Comparison of ENCODE assay signal across 15 cellular contexts in genomic region chr15:61380270-61380669, GRCh38.
DNase-seq lines count a peak whose midpoint lies in the region; ATAC-seq lines count a peak whose summit lies in the region.
"Had no signal": no experiment of that assay in that cellular context is flagged by ENCODE, and none has a peak within 500 bp of the region (broad histone marks: within the 10 kb centered on the region; RNA-seq: fewer than 3 reads in every experiment).

No MANE protein-coding gene starts in this region.

- no peak overlapping the region for H2AK5ac ChIP-seq in mesendoderm (ENCODE audit: low read length)

- H3K27me3 ChIP-seq in Karpas-422 (ENCODE audit: low read length), result no peaks in the 10 kb centered on the region
- no peaks in the 10 kb centered on the region for H3K27me3 ChIP-seq in mesendoderm (ENCODE audit: insufficient read depth, low read length, poor library complexity)

- no peaks in the 10 kb centered on the region for H3K79me1 ChIP-seq in mesendoderm (ENCODE audit: low read length)

- H3K4ac ChIP-seq in mesendoderm (ENCODE audit: low read depth, low read length), result no peak overlapping the region

- no CpG with 5 or more reads among the region's 2 CpGs for WGBS in mesendoderm (ENCODE audit: extremely low coverage, insufficient coverage, low lambda C conversion rate)

- H3K27ac ChIP-seq in Karpas-422 (ENCODE audit: low read length) (no peak overlapping the region), mesendoderm (ENCODE audit: low read depth, low read length) (no peak overlapping the region)

- H4K20me1 ChIP-seq in Karpas-422 (ENCODE audit: insufficient read depth, low read depth, low read length), result no peaks in the 10 kb centered on the region

- no peak overlapping the region for H3K18ac ChIP-seq in mesendoderm (ENCODE audit: low read length)

- ATAC-seq in GM21576 (IDR thresholded peaks at IDR 0.05; ENCODE audit: unreplicated experiment), result no peak

- H3K4me3 ChIP-seq in Karpas-422 (ENCODE audit: low read length), result no peak overlapping the region
- H3K4me3 ChIP-seq in mesendoderm (ENCODE audit: low read length), result no peak overlapping the region
- H3K4me3 ChIP-seq: HAP-1 had no signal

- H3K9ac ChIP-seq in Karpas-422 (ENCODE audit: low read length), result no peak overlapping the region
- no peak overlapping the region for H3K9ac ChIP-seq in mesendoderm (ENCODE audit: low read length)

- no peak overlapping the region for H3K4me2 ChIP-seq in Karpas-422 (ENCODE audit: low read depth, low read length, poor library complexity, severe bottlenecking)
- H3K4me2 ChIP-seq in mesendoderm (ENCODE audit: low read length), result no peak overlapping the region

- no peak overlapping the region for H3K56ac ChIP-seq in mesendoderm (ENCODE audit: low read length)

- H3K4me1 ChIP-seq in Karpas-422 (ENCODE audit: low read length), result no peaks in the 10 kb centered on the region
- no peaks in the 10 kb centered on the region for H3K4me1 ChIP-seq in mesendoderm (ENCODE audit: control insufficient read depth, low read depth, low read length)
- H3K4me1 ChIP-seq: HAP-1 had no signal

- H2BK120ac ChIP-seq in mesendoderm (ENCODE audit: low read depth, low read length), result no peak overlapping the region

- H3K79me2 ChIP-seq in Karpas-422 (ENCODE audit: low read length) (no peaks in the 10 kb centered on the region), mesendoderm (ENCODE audit: control insufficient read depth, insufficient read depth, low read length) (no peaks in the 10 kb centered on the region)

- H3K36me3 ChIP-seq in Karpas-422 (ENCODE audit: insufficient read depth, low read length), result no peaks in the 10 kb centered on the region
- no peaks in the 10 kb centered on the region for H3K36me3 ChIP-seq in mesendoderm (ENCODE audit: control insufficient read depth, insufficient read depth, low read length)
- H3K36me3 ChIP-seq: HAP-1 had no signal

- H2AFZ ChIP-seq in Karpas-422 (ENCODE audit: low read length), result no peak overlapping the region

- H4K8ac ChIP-seq in mesendoderm (ENCODE audit: low read depth, low read length), result no peak overlapping the region

- peak overlapping the region; percentile 66 for H3K23ac ChIP-seq in mesendoderm (ENCODE audit: low read length)

- no peak overlapping the region for H4K5ac ChIP-seq in mesendoderm (ENCODE audit: low read length)

- H3K9me2 ChIP-seq in Karpas-422 (replicated peaks; ENCODE audit: insufficient read depth, low read length), result no peaks in the 10 kb centered on the region

- H3K9me3 ChIP-seq in Karpas-422 (ENCODE audit: low read length), result 0 out of 2 replicates have a peak, but pooled peaks cover 1% of the 10 kb centered on the region
- H3K9me3 ChIP-seq: HAP-1 had no signal

- H2BK15ac ChIP-seq in mesendoderm (replicated peaks; ENCODE audit: low read depth), result no peak overlapping the region

- H2BK5ac ChIP-seq in mesendoderm (ENCODE audit: low read length), result no peak overlapping the region

- DNase-seq in Karpas-422 (peak; percentile 5), NCI-H82 treated with DMSO at 0.1 percent for 48 hours (lab: John Stamatoyannopoulos, UW; ENCODE audit: unreplicated experiment) (peak; percentile 57), mesendoderm (no peak), globus pallidus (ENCODE audit: low spot score) (no peak), NCI-H526 (lab: John Stamatoyannopoulos, UW) (no peak)
- DNase-seq: C1 segment of cervical spinal cord; Calu3; CD4-positive, alpha-beta memory T cell; COR-L47; DMS53; DMS79 treated with DMSO at 0.1 percent for 48 hours; GF-D8; GOT3 had no signal

Comparison
In these comparisons a context has a peak if more than half of its experiments do, and no peak if none do; other contexts are left out.
1. DNase-seq: peak in Karpas-422 (single experiment) and NCI-H82 treated with DMSO at 0.1 percent for 48 hours (single experiment); none in mesendoderm (single experiment), globus pallidus (single experiment) and NCI-H526 (0 of 2).